Comparison of ENCODE assay signal across 21 cellular contexts in genomic region chr1:1924378-1924777, GRCh38. TPM values are rescaled to one million over a fixed set of nuclear protein-coding genes. Genes with fewer than 3 reads are reported as not detected.
DNase-seq lines count a peak whose midpoint lies in the region; FAIRE-seq and TF ChIP-seq lines count a peak whose summit lies in the region.
"Had no signal": no experiment of that assay in that cellular context is flagged by ENCODE, and none has a peak within 500 bp of the region (broad histone marks: within the 10 kb centered on the region; RNA-seq: fewer than 3 reads in every experiment).

No MANE protein-coding gene starts in this region.

- H3K79me2 ChIP-seq in hepatocyte = no peaks in the 10 kb centered on the region

- H3K27me3 ChIP-seq in hepatocyte = no peaks in the 10 kb centered on the region
- no peaks in the 10 kb centered on the region for H3K27me3 ChIP-seq in small intestine (ENCODE audit: control insufficient read depth in 2 of 2, insufficient read depth in 2 of 2, low read length in 2 of 2)

- no peaks in the 10 kb centered on the region for H3K9me2 ChIP-seq in hepatocyte (replicated peaks; ENCODE audit: insufficient read depth)

- H3K4me1 ChIP-seq in hepatocyte (ENCODE audit: insufficient read depth) (peaks cover 10% of the 10 kb centered on the region), small intestine (ENCODE audit: control insufficient read depth in 2 of 2, insufficient read depth in 1 of 2, low read depth in 1 of 2, low read length in 1 of 2) (peaks cover 0 to 3% of the 10 kb centered on the region in 2 donors)

- DNase-seq in COLO668 (lab: John Stamatoyannopoulos, UW; ENCODE audit: unreplicated experiment) (peak; percentile 42), RPMI8226 (peak; percentile 62), hepatocyte (ENCODE audit: low spot score) (peak; percentile 5), small intestine (peak; percentile 45), T-helper 2 cell (no peak), AG08396 (ENCODE audit: low spot score) (no peak)
- no peak for DNase-seq in stimulated activated CD4-positive, alpha-beta T cell treated with anti-CD3 and anti-CD28 coated beads, Interleukin-1b, Interleukin-23, amount 100 ng/mL, for 48 hours
- DNase-seq: CD4-positive, alpha-beta T cell; DMS153; EL; H7; Karpas-422; NCI-H1436; NCI-H1930; NCI-H2171 treated with DMSO at 0.1 percent for 48 hours; NCI-H446; NCI-H526 treated with DMSO at 0.1 percent for 48 hours; T-cell had no signal

- H3K36me3 ChIP-seq in hepatocyte (replicated peaks; ENCODE audit: insufficient read depth, low read depth) (no peaks in the 10 kb centered on the region), small intestine (ENCODE audit: control insufficient read depth in 2 of 2, insufficient read depth in 2 of 2, low read length in 2 of 2) (no peaks in the 10 kb centered on the region)

- H2AFZ ChIP-seq in hepatocyte = no peak overlapping the region

- no peak for TF ChIP-seq CTCF in hepatocyte (IDR thresholded peaks at IDR 0.05; ENCODE audit: poor library complexity)

- 80% methylated on average over 15 of the region's 19 CpGs for WGBS in hepatocyte (ENCODE audit: low lambda C conversion rate, missing lambda C conversion rate)
- 22 to 41% (median 24%) methylated on average over 13 to 19 of the region's 19 CpGs for WGBS in small intestine, 3 donors

- H3K4me2 ChIP-seq in hepatocyte = no peak overlapping the region

- H3K9me3 ChIP-seq in hepatocyte (ENCODE audit: low read depth) (no peaks in the 10 kb centered on the region), small intestine (ENCODE audit: control insufficient read depth, low read depth) (no peaks in the 10 kb centered on the region)

- no peak overlapping the region for H3K27ac ChIP-seq in hepatocyte
- no peak overlapping the region for H3K27ac ChIP-seq in small intestine (ENCODE audit: low read depth in 1 of 2, low read length in 1 of 2)
- H3K27ac ChIP-seq: SK-N-MC had no signal

- no peak for FAIRE-seq in small intestine (lab: Jason Lieb, UNC)
- FAIRE-seq: GM12892 had no signal

- no peak overlapping the region for H3K4me3 ChIP-seq in hepatocyte
- H3K4me3 ChIP-seq in small intestine (ENCODE audit: low read depth in 1 of 2, low read length in 2 of 2) = no peak overlapping the region
- H3K4me3 ChIP-seq: SK-N-MC had no signal

- H4K20me1 ChIP-seq in hepatocyte (ENCODE audit: insufficient read depth, poor library complexity, severe bottlenecking) = no peaks in the 10 kb centered on the region

RNA-seq across cellular contexts. Expression of gene TMEM52, which starts 5.3 kb away (rescaled TPM):
- 3.6 and 5.8 TPM in 2 replicates for total RNA-seq in hepatocyte
- polyA plus RNA-seq in hepatocyte (5.3 and 5.8 TPM in 2 replicates), small intestine (1 to 10 TPM; 4.1 to 6.3 (median 4.6) TPM)

RNA-seq across cellular contexts. Expression of gene CALML6, which starts 9.3 kb away (rescaled TPM):
- 0.53 TPM in 1 of 2 replicates, not detected in the other for total RNA-seq in hepatocyte
- 0.33 and 1.3 TPM in 2 replicates for polyA plus RNA-seq in hepatocyte
- under 1 TPM in 1 of 3 donors, not detected in 2; 0.18 TPM for polyA plus RNA-seq in small intestine
- total RNA-seq: HT-29 had no signal

RNA-seq across cellular contexts. Expression of gene GNB1, which starts 33.5 kb away (rescaled TPM):
- 134 and 155 TPM in 2 replicates for total RNA-seq in hepatocyte
- polyA plus RNA-seq in hepatocyte = 154 and 175 TPM in 2 replicates
- polyA plus RNA-seq in small intestine = 100 to 1,000 TPM; 169 to 214 (median 175) TPM

Comparison
In these comparisons a context has a peak if more than half of its experiments do, and no peak if none do; other contexts are left out.
1. DNase-seq: peak in COLO668 (single experiment), RPMI8226 (single experiment), hepatocyte (single experiment) and small intestine (single experiment); none in T-helper 2 cell (0 of 5), stimulated activated CD4-positive, alpha-beta T cell treated with anti-CD3 and anti-CD28 coated beads, Interleukin-1b, Interleukin-23, amount 100 ng/mL, for 48 hours (single experiment) and AG08396 (single experiment).